Comparison of ENCODE assay signal across 17 cellular contexts in the genomic region with DNA sequence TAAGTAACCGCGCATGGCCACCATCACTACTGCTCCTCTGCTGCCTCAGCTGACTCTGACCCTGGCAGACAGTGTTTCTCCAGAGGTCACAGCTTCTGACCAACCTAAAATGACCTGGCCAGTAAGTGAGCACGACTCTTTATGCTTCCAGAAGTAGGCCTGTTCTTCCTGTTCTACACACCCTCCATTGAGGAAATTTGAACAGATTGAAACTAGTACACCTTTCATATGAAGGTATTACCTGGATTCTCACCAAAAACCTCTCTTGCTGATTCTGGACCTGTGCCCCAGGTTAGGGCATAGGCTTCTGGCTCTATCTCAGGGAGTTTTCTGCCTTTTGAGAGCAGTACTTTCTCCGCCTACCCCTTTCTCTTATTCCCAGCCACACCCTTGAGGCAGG.
"Had no signal": no experiment of that assay in that cellular context is flagged by ENCODE, and none has a peak within 500 bp of the region (broad histone marks: within the 10 kb centered on the region; RNA-seq: fewer than 3 reads in every experiment).

No MANE protein-coding gene starts in this region.

- H3K4me3 ChIP-seq: colonic mucosa, lower lobe of right lung, spleen, tibial artery had no signal

- H3K9me3 ChIP-seq: colonic mucosa, lower lobe of right lung, spleen, tibial artery had no signal

- H3K4me1 ChIP-seq: colonic mucosa, lower lobe of right lung, spleen, tibial artery had no signal

- DNase-seq: activated B cell treated with CpG ODN at 0.5 μM for 24 hours; activated CD4-positive, alpha-beta memory T cell treated with anti-CD3 and anti-CD28 coated beads for 36 hours; activated CD4-positive, alpha-beta T cell treated with anti-CD3 and anti-CD28 coated beads for 4 hours; activated naive CD4-positive, alpha-beta T cell treated with Interleukin-2 at 50 U/mL for 16 hours; activated naive CD8-positive, alpha-beta T cell treated with anti-CD3 and anti-CD28 coated beads, Interleukin-2, amount 10 ng/mL, durations not matched to agents 7 days and 5 days; amygdala; colonic mucosa; effector CD4-positive, alpha-beta T cell; foreskin melanocyte; hypothalamus; islet precursor cell; lower lobe of right lung; spleen; stimulated activated naive B cell treated with anti-CD40 and anti-IgM and Interleukin-4, amounts not matched to agents 10 μg/mL and 1 μg/mL and 100 μg/mL, for 72 hours; SW 1271; tibial artery had no signal

- H3K27ac ChIP-seq: colonic mucosa, lower lobe of right lung, tibial artery had no signal

- H3K27me3 ChIP-seq: colonic mucosa, spleen, tibial artery had no signal

- H3K36me3 ChIP-seq: colonic mucosa, lower lobe of right lung, spleen, tibial artery had no signal

- ATAC-seq: lower lobe of right lung; sciatic nerve; stimulated activated naive B cell treated with anti-CD40 and anti-IgM and Interleukin-4, amounts not matched to agents 10 μg/mL and 1 μg/mL and 100 μg/mL, for 72 hours had no signal
